Comparison of ENCODE assay signal across 11 cellular contexts in genomic region chr4:153521467-153521866, GRCh38. TPM values are rescaled to one million over a fixed set of nuclear protein-coding genes. Genes with fewer than 3 reads are reported as not detected.
DNase-seq lines count a peak whose midpoint lies in the region; ATAC-seq and TF ChIP-seq lines count a peak whose summit lies in the region.
"Had no signal": no experiment of that assay in that cellular context is flagged by ENCODE, and none has a peak within 500 bp of the region (broad histone marks: within the 10 kb centered on the region; RNA-seq: fewer than 3 reads in every experiment).

No MANE protein-coding gene starts in this region.

- peak; percentile 74 for DNase-seq in activated CD4-positive, alpha-beta T cell treated with anti-CD3 and anti-CD28 coated beads, Interleukin-2, amount 10 ng/mL, durations not matched to agents 24 days and 14 days
- DNase-seq in activated CD4-positive, alpha-beta T cell treated with anti-CD3 and anti-CD28 coated beads, Interleukin-2, amount 50 U/mL, for 1 hour: no peak
- DNase-seq in T-helper 2 cell treated with Interferon-gamma antibody and Interleukin-4, amounts not matched to agents 5 μg/mL and 100 μg/mL, for 36 hours (ENCODE audit: low spot score): no peak
- DNase-seq in NCI-H446 treated with DMSO at 0.1 percent for 48 hours (lab: John Stamatoyannopoulos, UW): no peak
- DNase-seq in neural progenitor cell (ENCODE audit: low spot score): no peak
- DNase-seq in mesenchymal stem cell: no peak
- DNase-seq: NCI-H1105 treated with DMSO at 0.1 percent for 48 hours had no signal

- no peak overlapping the region for H3K14ac ChIP-seq in mesenchymal stem cell (ENCODE audit: low read length in 2 of 2)

- intact Hi-C loops in activated CD4-positive, alpha-beta T cell treated with anti-CD3 and anti-CD28 coated beads, Interleukin-2, amount 10 ng/mL, durations not matched to agents 24 days and 14 days (cut with micrococcal nuclease): loop anchor here (1.0 to 10.0 kb wide), 2 partner anchors 12 to 987 kb away; partner anchors contain the start of gene FBXW7

- H4K91ac ChIP-seq in mesenchymal stem cell (ENCODE audit: low read length): no peak overlapping the region

- peak overlapping the region; percentile 95 for H3K27ac Mint-ChIP-seq in activated CD4-positive, alpha-beta T cell treated with anti-CD3 and anti-CD28 coated beads, Interleukin-2, amount 10 ng/mL, durations not matched to agents 24 days and 14 days
- H3K27ac Mint-ChIP-seq in T-helper 2 cell treated with Interferon-gamma antibody and Interleukin-4, amounts not matched to agents 5 μg/mL and 100 μg/mL, for 36 hours: peak overlapping the region; percentile 91
- peak overlapping the region in 2 of 3 experiments; percentile 3 to 33 for H3K27ac Mint-ChIP-seq in nephron
- no peak overlapping the region for H3K27ac Mint-ChIP-seq in neural progenitor cell

- no peak overlapping the region for H2BK5ac ChIP-seq in mesenchymal stem cell (ENCODE audit: low read depth, low read length, poor library complexity, severe bottlenecking)

- H3K27ac ChIP-seq in neural progenitor cell (no peak overlapping the region), mesenchymal stem cell (ENCODE audit: low read length, poor library complexity, severe bottlenecking) (no peak overlapping the region)
- H3K27ac ChIP-seq: epithelial cell of prostate had no signal

- H2BK15ac ChIP-seq in mesenchymal stem cell (ENCODE audit: low read depth, poor library complexity, severe bottlenecking): no peak overlapping the region

- H3K27me3 ChIP-seq in neural progenitor cell: no peaks in the 10 kb centered on the region
- H3K27me3 ChIP-seq in mesenchymal stem cell (ENCODE audit: control insufficient read depth in 1 of 2, insufficient read depth in 1 of 2, low read length in 2 of 2): no peaks in the 10 kb centered on the region

- H4K8ac ChIP-seq in mesenchymal stem cell (ENCODE audit: low read length): no peak overlapping the region

- peaks cover 30% of the 10 kb centered on the region for H3K4me1 ChIP-seq in neural progenitor cell
- H3K4me1 ChIP-seq in mesenchymal stem cell (ENCODE audit: control insufficient read depth, insufficient read depth, low read depth, low read length): peaks cover 2% of the 10 kb centered on the region

- peak; percentile 22 for ATAC-seq in GM21717 (IDR thresholded peaks at IDR 0.05; ENCODE audit: unreplicated experiment)

- peaks cover 78% of the 10 kb centered on the region for H3K4me1 Mint-ChIP-seq in activated CD4-positive, alpha-beta T cell treated with anti-CD3 and anti-CD28 coated beads, Interleukin-2, amount 10 ng/mL, durations not matched to agents 24 days and 14 days
- H3K4me1 Mint-ChIP-seq in T-helper 2 cell treated with Interferon-gamma antibody and Interleukin-4, amounts not matched to agents 5 μg/mL and 100 μg/mL, for 36 hours (ENCODE audit: low read depth): peaks cover 78% of the 10 kb centered on the region
- H3K4me1 Mint-ChIP-seq in nephron (peaks cover 79% of the 10 kb centered on the region), neural progenitor cell (peaks cover 52% of the 10 kb centered on the region)

- no peaks in the 10 kb centered on the region for H3K9me3 Mint-ChIP-seq in activated CD4-positive, alpha-beta T cell treated with anti-CD3 and anti-CD28 coated beads, Interleukin-2, amount 10 ng/mL, durations not matched to agents 24 days and 14 days
- H3K9me3 Mint-ChIP-seq in T-helper 2 cell treated with Interferon-gamma antibody and Interleukin-4, amounts not matched to agents 5 μg/mL and 100 μg/mL, for 36 hours: no peaks in the 10 kb centered on the region
- H3K9me3 Mint-ChIP-seq in nephron: no peaks in the 10 kb centered on the region
- H3K9me3 Mint-ChIP-seq in neural progenitor cell: peaks cover 4% of the 10 kb centered on the region

- H3K4me3 ChIP-seq in neural progenitor cell (no peak overlapping the region), mesenchymal stem cell (ENCODE audit: insufficient read depth in 1 of 2, low read depth in 1 of 2, low read length in 2 of 2) (no peak overlapping the region)

- H3K36me3 ChIP-seq in neural progenitor cell: no peaks in the 10 kb centered on the region
- no peaks in the 10 kb centered on the region for H3K36me3 ChIP-seq in mesenchymal stem cell (ENCODE audit: control insufficient read depth in 1 of 2, insufficient read depth in 2 of 2, low read depth in 1 of 2, low read length in 2 of 2)

- H2BK12ac ChIP-seq in mesenchymal stem cell (ENCODE audit: low read length in 2 of 2): no peak overlapping the region

- peak overlapping the region; percentile 75 for H3K4me3 Mint-ChIP-seq in activated CD4-positive, alpha-beta T cell treated with anti-CD3 and anti-CD28 coated beads, Interleukin-2, amount 10 ng/mL, durations not matched to agents 24 days and 14 days
- peak overlapping the region; percentile 68 for H3K4me3 Mint-ChIP-seq in T-helper 2 cell treated with Interferon-gamma antibody and Interleukin-4, amounts not matched to agents 5 μg/mL and 100 μg/mL, for 36 hours
- H3K4me3 Mint-ChIP-seq in nephron: no peak overlapping the region
- no peak overlapping the region for H3K4me3 Mint-ChIP-seq in neural progenitor cell
- H3K4me3 Mint-ChIP-seq: brain had no signal

- WGBS in mesenchymal stem cell: 99% methylated on average over 9 of the region's 10 CpGs

- H3K36me3 Mint-ChIP-seq in activated CD4-positive, alpha-beta T cell treated with anti-CD3 and anti-CD28 coated beads, Interleukin-2, amount 10 ng/mL, durations not matched to agents 24 days and 14 days (ENCODE audit: low read depth): peaks cover 25% of the 10 kb centered on the region
- H3K36me3 Mint-ChIP-seq in T-helper 2 cell treated with Interferon-gamma antibody and Interleukin-4, amounts not matched to agents 5 μg/mL and 100 μg/mL, for 36 hours (ENCODE audit: low read depth): peaks cover 21% of the 10 kb centered on the region
- H3K36me3 Mint-ChIP-seq in nephron (ENCODE audit: low read depth): peaks cover 3% of the 10 kb centered on the region
- H3K36me3 Mint-ChIP-seq in neural progenitor cell: peaks cover 5% of the 10 kb centered on the region

- H3K18ac ChIP-seq in mesenchymal stem cell (ENCODE audit: low read depth in 1 of 2, low read length in 2 of 2): no peak overlapping the region

- H3K79me1 ChIP-seq in mesenchymal stem cell (replicated peaks; ENCODE audit: low read length, poor library complexity, severe bottlenecking): peaks cover 19% of the 10 kb centered on the region

- no peak overlapping the region for H2BK120ac ChIP-seq in mesenchymal stem cell (ENCODE audit: low read depth, low read length)

- H4K20me1 ChIP-seq in neural progenitor cell (ENCODE audit: low read depth): no peaks in the 10 kb centered on the region

- no peaks in the 10 kb centered on the region for H3K27me3 Mint-ChIP-seq in activated CD4-positive, alpha-beta T cell treated with anti-CD3 and anti-CD28 coated beads, Interleukin-2, amount 10 ng/mL, durations not matched to agents 24 days and 14 days
- no peaks in the 10 kb centered on the region for H3K27me3 Mint-ChIP-seq in T-helper 2 cell treated with Interferon-gamma antibody and Interleukin-4, amounts not matched to agents 5 μg/mL and 100 μg/mL, for 36 hours (ENCODE audit: low read depth)
- H3K27me3 Mint-ChIP-seq in nephron (ENCODE audit: low read depth) (no peaks in the 10 kb centered on the region), neural progenitor cell (ENCODE audit: insufficient read depth, low read depth) (no peaks in the 10 kb centered on the region)
- H3K27me3 Mint-ChIP-seq: brain had no signal

- H3F3A ChIP-seq in neural progenitor cell (ENCODE audit: low read depth): peaks cover 18% of the 10 kb centered on the region

- no peak overlapping the region for H3K4me2 ChIP-seq in neural progenitor cell
- no peak overlapping the region for H3K4me2 ChIP-seq in mesenchymal stem cell (ENCODE audit: low read length, poor library complexity, severe bottlenecking)

- no peak overlapping the region for H3K4ac ChIP-seq in mesenchymal stem cell (ENCODE audit: low read depth in 1 of 2, low read length in 2 of 2)

- no peak overlapping the region for H2AK5ac ChIP-seq in mesenchymal stem cell (ENCODE audit: low read length, severe bottlenecking)

- no peaks in the 10 kb centered on the region for H3K9me3 ChIP-seq in neural progenitor cell (ENCODE audit: low read depth)
- no peaks in the 10 kb centered on the region for H3K9me3 ChIP-seq in mesenchymal stem cell (ENCODE audit: control insufficient read depth, low read length)

- H3K79me2 ChIP-seq in neural progenitor cell (ENCODE audit: low read depth): peaks cover 20% of the 10 kb centered on the region

- H2AFZ ChIP-seq in neural progenitor cell (replicated peaks): no peak overlapping the region
- no peak overlapping the region for H2AFZ ChIP-seq in mesenchymal stem cell (ENCODE audit: low read depth, low read length)

- no peak overlapping the region for H3K23ac ChIP-seq in mesenchymal stem cell (ENCODE audit: low read length in 2 of 2)

- TF ChIP-seq CTCF in nephron (IDR thresholded peaks at IDR 0.05; ENCODE audit: unreplicated experiment in 3 of 3): no peak
- TF ChIP-seq CTCF in neural progenitor cell (IDR thresholded peaks at IDR 0.05): no peak

- H3K9ac ChIP-seq in neural progenitor cell (no peak overlapping the region), mesenchymal stem cell (ENCODE audit: low read length) (no peak overlapping the region)

RNA-seq across cellular contexts. Expression of gene TMEM131L, which starts 55.3 kb away (rescaled TPM):
- 40.3 and 40.6 TPM in 2 replicates for total RNA-seq in activated CD4-positive, alpha-beta T cell treated with anti-CD3 and anti-CD28 coated beads, Interleukin-2, amount 10 ng/mL, durations not matched to agents 24 days and 14 days
- 13.7 and 14.8 TPM in 2 replicates for total RNA-seq in neural progenitor cell (ENCODE audit: low replicate concordance)
- 3.8 TPM for polyA plus RNA-seq in mesenchymal stem cell (2013, experiment 1 of 2)
- polyA plus RNA-seq in mesenchymal stem cell (2013, experiment 2 of 2): 3.5 TPM

Comparison
In these comparisons a context has a peak if more than half of its experiments do, and no peak if none do; other contexts are left out.
1. H3K4me3 Mint-ChIP-seq: peak in activated CD4-positive, alpha-beta T cell treated with anti-CD3 and anti-CD28 coated beads, Interleukin-2, amount 10 ng/mL, durations not matched to agents 24 days and 14 days (single experiment) and T-helper 2 cell treated with Interferon-gamma antibody and Interleukin-4, amounts not matched to agents 5 μg/mL and 100 μg/mL, for 36 hours (single experiment); none in nephron (0 of 3) and neural progenitor cell (single experiment).